27 cellular contexts compared by ENCODE assay signal in genomic region chr21:15624646-15625045, GRCh38.
A peak's percentile ranks its signal among the peaks of the same experiment; 100 is the strongest.
DNase-seq lines count a peak whose midpoint lies in the region; ATAC-seq, FAIRE-seq and TF ChIP-seq lines count a peak whose summit lies in the region.
"Had no signal": no experiment of that assay in that cellular context is flagged by ENCODE, and none has a peak within 500 bp of the region (broad histone marks: within the 10 kb centered on the region; RNA-seq: fewer than 3 reads in every experiment).

No MANE protein-coding gene starts in this region.

- no peak overlapping the region for H3K4ac ChIP-seq in trophoblast cell (ENCODE audit: low read depth, low read length)

- TF ChIP-seq CTCF in bronchial epithelial cell (IDR thresholded peaks at IDR 0.05; ENCODE audit: insufficient read depth, low read length, severe bottlenecking), result no peak
- TF ChIP-seq CTCF in foreskin keratinocyte (conservative IDR thresholded peaks at IDR 0.05), result no peak
- no peak for TF ChIP-seq CTCF in chondrocyte (IDR thresholded peaks at IDR 0.05)
- TF ChIP-seq CTCF in suprapubic skin (IDR thresholded peaks at IDR 0.05), result no peak

- H3K4me2 ChIP-seq in trophoblast cell (ENCODE audit: low read length), result no peak overlapping the region
- H3K4me2 ChIP-seq: A549; BLaER1 treated with 17β-estradiol and CSF1 and Interleukin-3, amounts not matched to agents 10 nM and 100 nM had no signal

- no CpG with 5 or more reads among the region's 2 CpGs for WGBS in trophoblast cell (ENCODE audit: extremely low coverage, insufficient coverage, insufficient read length)
- WGBS in suprapubic skin, result 45% methylated on average over 2 of the region's 2 CpGs

- H2BK5ac ChIP-seq in trophoblast cell (ENCODE audit: low read depth, low read length, poor library complexity), result no peak overlapping the region

- no peak for TF ChIP-seq POLR2A in H54 (IDR thresholded peaks at IDR 0.05; ENCODE audit: low read depth, low read length)
- TF ChIP-seq POLR2A in suprapubic skin (IDR thresholded peaks at IDR 0.05), result no peak

- H3K27ac ChIP-seq in foreskin keratinocyte (no peak overlapping the region), trophoblast cell (ENCODE audit: low read depth, low read length) (no peak overlapping the region), suprapubic skin (no peak overlapping the region)
- H3K27ac ChIP-seq: A549; BLaER1 treated with 17β-estradiol and CSF1 and Interleukin-3, amounts not matched to agents 10 nM and 100 nM; GM23248 had no signal

- intact Hi-C loops in Right ventricle myocardium inferior (cut with DNase I), result no loop called here

- no peak for TF ChIP-seq EP300 in suprapubic skin (IDR thresholded peaks at IDR 0.05)

- H2AFZ ChIP-seq in trophoblast cell (ENCODE audit: insufficient read depth, low read length, poor library complexity), result no peak overlapping the region
- H2AFZ ChIP-seq: GM23248 had no signal

- H4K8ac ChIP-seq in trophoblast cell (ENCODE audit: low read depth, low read length), result no peak overlapping the region

- H4K12ac ChIP-seq in trophoblast cell (ENCODE audit: low read depth, low read length), result no peak overlapping the region

- H3K36me3 ChIP-seq in bronchial epithelial cell (ENCODE audit: control insufficient read depth, insufficient read depth, low read length) (no peaks in the 10 kb centered on the region), trophoblast cell (ENCODE audit: control insufficient read depth in 1 of 2, insufficient read depth in 2 of 2, low read length in 2 of 2) (no peaks in the 10 kb centered on the region), suprapubic skin (no peaks in the 10 kb centered on the region)
- H3K36me3 ChIP-seq: BE2C; BLaER1 treated with 17β-estradiol and CSF1 and Interleukin-3, amounts not matched to agents 10 nM and 100 nM had no signal

- H3K9ac ChIP-seq in trophoblast cell (ENCODE audit: low read length), result no peak overlapping the region
- H3K9ac ChIP-seq: BLaER1 treated with 17β-estradiol and CSF1 and Interleukin-3, amounts not matched to agents 10 nM and 100 nM; GM23248 had no signal

- no peak overlapping the region for H4K91ac ChIP-seq in trophoblast cell (ENCODE audit: low read depth, low read length)

- H2AK5ac ChIP-seq in trophoblast cell (ENCODE audit: low read length), result no peak overlapping the region

- H2BK12ac ChIP-seq in trophoblast cell (ENCODE audit: low read length), result no peak overlapping the region

- H3K27me3 ChIP-seq in bronchial epithelial cell (ENCODE audit: control insufficient read depth, insufficient read depth, low read length) (no peaks in the 10 kb centered on the region), foreskin keratinocyte (no peaks in the 10 kb centered on the region), trophoblast cell (ENCODE audit: insufficient read depth, low read length) (no peaks in the 10 kb centered on the region), suprapubic skin (no peaks in the 10 kb centered on the region)
- H3K27me3 ChIP-seq: BE2C; BLaER1 treated with 17β-estradiol and CSF1 and Interleukin-3, amounts not matched to agents 10 nM and 100 nM had no signal

- H3K36me3 Mint-ChIP-seq in chondrocyte (ENCODE audit: low read depth), result no peaks in the 10 kb centered on the region
- H3K36me3 Mint-ChIP-seq: CD14-positive monocyte; CD8-positive, alpha-beta memory T cell had no signal

- H3K9me3 ChIP-seq in trophoblast cell (ENCODE audit: insufficient read depth, low read depth, low read length), result no peaks in the 10 kb centered on the region
- H3K9me3 ChIP-seq in suprapubic skin, result no peaks in the 10 kb centered on the region
- H3K9me3 ChIP-seq: A549; BE2C; BLaER1 treated with 17β-estradiol and CSF1 and Interleukin-3, amounts not matched to agents 10 nM and 100 nM had no signal

- H3K27ac Mint-ChIP-seq in chondrocyte (ENCODE audit: unreplicated experiment), result no peak overlapping the region
- H3K27ac Mint-ChIP-seq: CD4-positive, alpha-beta T cell; CD8-positive, alpha-beta memory T cell; H9 had no signal

- H3K23ac ChIP-seq in trophoblast cell (ENCODE audit: low read length), result no peak overlapping the region

- DNase-seq in H54 (ENCODE audit: insufficient read length, low spot score) (no peak), bronchial epithelial cell (ENCODE audit: low read depth) (peak; percentile 63), foreskin keratinocyte (peak; percentile 73 to 86), trophoblast cell (peak; percentile 78 to 93), chondrocyte (ENCODE audit: low spot score) (no peak), suprapubic skin (ENCODE audit: low spot score in 2 of 2) (no peak), Right ventricle myocardium inferior (ENCODE audit: missing footprints) (no peak)
- DNase-seq: 8988T; ACHN; AML-193; BE2C; CD4-positive, alpha-beta T cell; CD8-positive, alpha-beta memory T cell; DMS 273 treated with DMSO at 0.1 percent for 48 hours; DMS79; EL; GDM1; GM23248; H9 had no signal

- H3K27me3 Mint-ChIP-seq in chondrocyte (ENCODE audit: low read depth), result peaks cover 2% of the 10 kb centered on the region

- no peaks in the 10 kb centered on the region for H3K4me1 Mint-ChIP-seq in chondrocyte (ENCODE audit: low read depth)
- H3K4me1 Mint-ChIP-seq: CD8-positive, alpha-beta memory T cell had no signal

- H3K79me2 ChIP-seq in trophoblast cell (ENCODE audit: control insufficient read depth, insufficient read depth, low read length, poor library complexity), result no peaks in the 10 kb centered on the region

- peaks cover 7% of the 10 kb centered on the region for H3K4me1 ChIP-seq in foreskin keratinocyte
- H3K4me1 ChIP-seq in trophoblast cell (ENCODE audit: control insufficient read depth in 1 of 2, insufficient read depth in 2 of 2, low read length in 2 of 2), result peaks cover 8 to 11% of the 10 kb centered on the region in 2 experiments
- no peaks in the 10 kb centered on the region for H3K4me1 ChIP-seq in suprapubic skin
- H3K4me1 ChIP-seq: A549; BE2C; BLaER1 treated with 17β-estradiol and CSF1 and Interleukin-3, amounts not matched to agents 10 nM and 100 nM had no signal

- H3K4me3 Mint-ChIP-seq in chondrocyte (ENCODE audit: unreplicated experiment), result no peak overlapping the region
- H3K4me3 Mint-ChIP-seq: CD14-positive monocyte; CD4-positive, alpha-beta T cell; CD8-positive, alpha-beta memory T cell; H9 had no signal

- peak; percentile 36 for FAIRE-seq in H54 (lab: Jason Lieb, UNC)
- no peak for FAIRE-seq in bronchial epithelial cell (lab: Jason Lieb, UNC)
- FAIRE-seq: A549, D721Med, GM12878, GM19239, H1 had no signal

- H3K79me1 ChIP-seq in trophoblast cell (ENCODE audit: low read length), result peaks cover 9% of the 10 kb centered on the region

- H3K9me3 Mint-ChIP-seq in chondrocyte (ENCODE audit: low read depth), result peaks cover 7% of the 10 kb centered on the region
- H3K9me3 Mint-ChIP-seq: CD4-positive, alpha-beta T cell; CD8-positive, alpha-beta memory T cell; H9 had no signal

- H3K14ac ChIP-seq in trophoblast cell (ENCODE audit: low read length), result no peak overlapping the region

- no peak overlapping the region for H3K18ac ChIP-seq in trophoblast cell (ENCODE audit: low read length)

- H2BK120ac ChIP-seq in trophoblast cell (ENCODE audit: insufficient read depth, low read length, poor library complexity), result no peak overlapping the region

- H3K4me3 ChIP-seq in bronchial epithelial cell (ENCODE audit: low read depth, low read length) (no peak overlapping the region), trophoblast cell (ENCODE audit: low read depth, low read length) (no peak overlapping the region), suprapubic skin (no peak overlapping the region)
- H3K4me3 ChIP-seq: A549; BLaER1 treated with 17β-estradiol and CSF1 and Interleukin-3, amounts not matched to agents 10 nM and 100 nM; GM12878; GM23248 had no signal

- peak; percentile 58 for ATAC-seq in foreskin keratinocyte
- no peak for ATAC-seq in Right ventricle myocardium inferior
- ATAC-seq: A549, GM12878, HCT116 had no signal

Comparison
In these comparisons a context has a peak if more than half of its experiments do, and no peak if none do; other contexts are left out.
1. DNase-seq: peak in bronchial epithelial cell (single experiment), foreskin keratinocyte (2 of 2) and trophoblast cell (2 of 2); none in H54 (single experiment), chondrocyte (single experiment), suprapubic skin (0 of 2) and Right ventricle myocardium inferior (single experiment).